ENCODE assay signal across 1 cellular context in the genomic region with DNA sequence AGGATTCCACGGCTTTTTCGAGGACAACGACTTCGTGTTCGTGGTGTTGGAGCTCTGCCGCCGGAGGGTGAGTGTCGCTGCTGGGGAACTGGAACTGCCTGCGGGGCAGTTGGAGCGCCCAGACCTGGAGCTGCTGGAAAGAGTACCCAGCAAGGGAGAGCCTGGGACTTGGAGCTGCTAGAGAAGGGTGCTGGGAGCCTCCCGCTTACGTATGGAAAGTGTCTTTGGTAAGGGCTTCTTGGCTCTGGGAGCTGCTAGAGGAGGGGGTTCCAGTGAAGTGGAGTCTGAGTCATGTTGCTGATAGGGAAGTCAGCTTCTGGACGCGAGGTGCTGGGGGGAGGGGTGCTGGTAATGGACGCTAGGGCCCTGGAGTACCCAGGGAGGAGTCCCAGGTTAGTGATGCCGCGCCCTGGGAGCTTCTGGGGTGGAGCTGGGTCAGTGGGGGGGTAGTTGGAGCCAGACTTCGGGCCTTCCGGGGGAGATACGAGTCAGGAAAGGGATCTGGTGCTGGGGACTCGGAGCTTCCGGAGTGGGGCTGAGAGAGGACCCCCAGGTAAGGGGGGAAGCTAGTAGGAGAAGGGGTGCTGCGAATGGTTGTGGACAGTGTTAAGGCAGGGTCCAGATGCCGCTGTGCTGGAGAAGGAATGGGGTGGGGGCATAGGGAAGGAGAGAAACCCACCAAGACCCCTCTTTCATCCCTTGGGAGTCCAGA.
TF ChIP-seq lines count a peak whose summit lies in the region.

No MANE protein-coding gene starts in this region.

TF ChIP-seq in WTC11, 78 proteins besides CTCF, POLR2A, EP300 and RAD21 (continued from another document):
- TF ChIP-seq, protein P1, sequence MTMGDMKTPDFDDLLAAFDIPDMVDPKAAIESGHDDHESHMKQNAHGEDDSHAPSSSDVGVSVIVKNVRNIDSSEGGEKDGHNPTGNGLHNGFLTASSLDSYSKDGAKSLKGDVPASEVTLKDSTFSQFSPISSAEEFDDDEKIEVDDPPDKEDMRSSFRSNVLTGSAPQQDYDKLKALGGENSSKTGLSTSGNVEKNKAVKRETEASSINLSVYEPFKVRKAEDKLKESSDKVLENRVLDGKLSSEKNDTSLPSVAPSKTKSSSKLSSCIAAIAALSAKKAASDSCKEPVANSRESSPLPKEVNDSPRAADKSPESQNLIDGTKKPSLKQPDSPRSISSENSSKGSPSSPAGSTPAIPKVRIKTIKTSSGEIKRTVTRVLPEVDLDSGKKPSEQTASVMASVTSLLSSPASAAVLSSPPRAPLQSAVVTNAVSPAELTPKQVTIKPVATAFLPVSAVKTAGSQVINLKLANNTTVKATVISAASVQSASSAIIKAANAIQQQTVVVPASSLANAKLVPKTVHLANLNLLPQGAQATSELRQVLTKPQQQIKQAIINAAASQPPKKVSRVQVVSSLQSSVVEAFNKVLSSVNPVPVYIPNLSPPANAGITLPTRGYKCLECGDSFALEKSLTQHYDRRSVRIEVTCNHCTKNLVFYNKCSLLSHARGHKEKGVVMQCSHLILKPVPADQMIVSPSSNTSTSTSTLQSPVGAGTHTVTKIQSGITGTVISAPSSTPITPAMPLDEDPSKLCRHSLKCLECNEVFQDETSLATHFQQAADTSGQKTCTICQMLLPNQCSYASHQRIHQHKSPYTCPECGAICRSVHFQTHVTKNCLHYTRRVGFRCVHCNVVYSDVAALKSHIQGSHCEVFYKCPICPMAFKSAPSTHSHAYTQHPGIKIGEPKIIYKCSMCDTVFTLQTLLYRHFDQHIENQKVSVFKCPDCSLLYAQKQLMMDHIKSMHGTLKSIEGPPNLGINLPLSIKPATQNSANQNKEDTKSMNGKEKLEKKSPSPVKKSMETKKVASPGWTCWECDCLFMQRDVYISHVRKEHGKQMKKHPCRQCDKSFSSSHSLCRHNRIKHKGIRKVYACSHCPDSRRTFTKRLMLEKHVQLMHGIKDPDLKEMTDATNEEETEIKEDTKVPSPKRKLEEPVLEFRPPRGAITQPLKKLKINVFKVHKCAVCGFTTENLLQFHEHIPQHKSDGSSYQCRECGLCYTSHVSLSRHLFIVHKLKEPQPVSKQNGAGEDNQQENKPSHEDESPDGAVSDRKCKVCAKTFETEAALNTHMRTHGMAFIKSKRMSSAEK (CRISPR knock-in tag; IDR thresholded peaks at IDR 0.05; ENCODE audit: borderline replicate concordance) = no peak
- TF ChIP-seq NR1H2 (CRISPR knock-in tag; IDR thresholded peaks at IDR 0.05) = no peak
- TF ChIP-seq KAT7 (CRISPR knock-in tag; IDR thresholded peaks at IDR 0.05; ENCODE audit: borderline replicate concordance) = peak; percentile 71; the same call in 1 of the 2 replicates
- TF ChIP-seq TEAD4 (CRISPR knock-in tag; IDR thresholded peaks at IDR 0.05) = no peak
- TF ChIP-seq CREM (CRISPR knock-in tag; IDR thresholded peaks at IDR 0.05) = no peak
- TF ChIP-seq, protein P2, sequence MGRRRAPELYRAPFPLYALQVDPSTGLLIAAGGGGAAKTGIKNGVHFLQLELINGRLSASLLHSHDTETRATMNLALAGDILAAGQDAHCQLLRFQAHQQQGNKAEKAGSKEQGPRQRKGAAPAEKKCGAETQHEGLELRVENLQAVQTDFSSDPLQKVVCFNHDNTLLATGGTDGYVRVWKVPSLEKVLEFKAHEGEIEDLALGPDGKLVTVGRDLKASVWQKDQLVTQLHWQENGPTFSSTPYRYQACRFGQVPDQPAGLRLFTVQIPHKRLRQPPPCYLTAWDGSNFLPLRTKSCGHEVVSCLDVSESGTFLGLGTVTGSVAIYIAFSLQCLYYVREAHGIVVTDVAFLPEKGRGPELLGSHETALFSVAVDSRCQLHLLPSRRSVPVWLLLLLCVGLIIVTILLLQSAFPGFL (CRISPR knock-in tag; IDR thresholded peaks at IDR 0.05; ENCODE audit: borderline replicate concordance) = no peak
- no peak for TF ChIP-seq TEAD1 (CRISPR knock-in tag; IDR thresholded peaks at IDR 0.05)
- no peak for TF ChIP-seq ZNF263 (CRISPR knock-in tag; IDR thresholded peaks at IDR 0.05; ENCODE audit: low read depth)
- TF ChIP-seq, protein P3, sequence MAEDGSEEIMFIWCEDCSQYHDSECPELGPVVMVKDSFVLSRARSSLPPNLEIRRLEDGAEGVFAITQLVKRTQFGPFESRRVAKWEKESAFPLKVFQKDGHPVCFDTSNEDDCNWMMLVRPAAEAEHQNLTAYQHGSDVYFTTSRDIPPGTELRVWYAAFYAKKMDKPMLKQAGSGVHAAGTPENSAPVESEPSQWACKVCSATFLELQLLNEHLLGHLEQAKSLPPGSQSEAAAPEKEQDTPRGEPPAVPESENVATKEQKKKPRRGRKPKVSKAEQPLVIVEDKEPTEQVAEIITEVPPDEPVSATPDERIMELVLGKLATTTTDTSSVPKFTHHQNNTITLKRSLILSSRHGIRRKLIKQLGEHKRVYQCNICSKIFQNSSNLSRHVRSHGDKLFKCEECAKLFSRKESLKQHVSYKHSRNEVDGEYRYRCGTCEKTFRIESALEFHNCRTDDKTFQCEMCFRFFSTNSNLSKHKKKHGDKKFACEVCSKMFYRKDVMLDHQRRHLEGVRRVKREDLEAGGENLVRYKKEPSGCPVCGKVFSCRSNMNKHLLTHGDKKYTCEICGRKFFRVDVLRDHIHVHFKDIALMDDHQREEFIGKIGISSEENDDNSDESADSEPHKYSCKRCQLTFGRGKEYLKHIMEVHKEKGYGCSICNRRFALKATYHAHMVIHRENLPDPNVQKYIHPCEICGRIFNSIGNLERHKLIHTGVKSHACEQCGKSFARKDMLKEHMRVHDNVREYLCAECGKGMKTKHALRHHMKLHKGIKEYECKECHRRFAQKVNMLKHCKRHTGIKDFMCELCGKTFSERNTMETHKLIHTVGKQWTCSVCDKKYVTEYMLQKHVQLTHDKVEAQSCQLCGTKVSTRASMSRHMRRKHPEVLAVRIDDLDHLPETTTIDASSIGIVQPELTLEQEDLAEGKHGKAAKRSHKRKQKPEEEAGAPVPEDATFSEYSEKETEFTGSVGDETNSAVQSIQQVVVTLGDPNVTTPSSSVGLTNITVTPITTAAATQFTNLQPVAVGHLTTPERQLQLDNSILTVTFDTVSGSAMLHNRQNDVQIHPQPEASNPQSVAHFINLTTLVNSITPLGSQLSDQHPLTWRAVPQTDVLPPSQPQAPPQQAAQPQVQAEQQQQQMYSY (CRISPR knock-in tag; IDR thresholded peaks at IDR 0.05) = peak; percentile 64; the same call in 1 of the 2 replicates
- TF ChIP-seq FOXK1 (CRISPR knock-in tag; IDR thresholded peaks at IDR 0.05) = no peak
- TF ChIP-seq ZNF138 (CRISPR knock-in tag; conservative IDR thresholded peaks at IDR 0.05) = no peak
